ENCODE assay signal across 8 cellular contexts in genomic region chr2:112481050-112481527, GRCh38. TPM values are rescaled to one million over a fixed set of nuclear protein-coding genes. Genes with fewer than 3 reads are reported as not detected.
DNase-seq lines count a peak whose midpoint lies in the region; ATAC-seq and TF ChIP-seq lines count a peak whose summit lies in the region.

No MANE protein-coding gene starts in this region.

- no peaks in the 10 kb centered on the region for H3K9me2 ChIP-seq in OCI-LY7 (ENCODE audit: insufficient read depth, low read length)

- POLR2A ChIA-PET in OCI-LY7 (lab: Charles Lee), result interaction anchor here (0.6 to 1.1 kb wide), 3 partner anchors 10 to 156 kb away, joined by 3 to 4 read pairs (median 3); no protein-coding TSS in a partner anchor

- peak; percentile 66 for ATAC-seq in GM21381 (IDR thresholded peaks at IDR 0.05; ENCODE audit: unreplicated experiment)

- H3K4me1 Mint-ChIP-seq in Calu3 (ENCODE audit: low read depth, unreplicated experiment), result peaks cover 23% of the 10 kb centered on the region

- peaks cover 36% of the 10 kb centered on the region for H3K36me3 Mint-ChIP-seq in Calu3 (ENCODE audit: insufficient read depth, unreplicated experiment)

- H3K4me2 ChIP-seq in OCI-LY7 (ENCODE audit: low read length), result peak overlapping the region; percentile 96

- peaks cover 20% of the 10 kb centered on the region for H3K36me3 ChIP-seq in OCI-LY7 (ENCODE audit: insufficient read depth, low read length)
- H3K36me3 ChIP-seq in muscle layer of colon (ENCODE audit: insufficient read depth, low read length), result no peaks in the 10 kb centered on the region

- TF ChIP-seq POLR2A in erythroblast (IDR thresholded peaks at IDR 0.05; ENCODE audit: low read length), result peak; percentile 41

- peak; percentile 78 for TF ChIP-seq CTCF in Calu3 (IDR thresholded peaks at IDR 0.05; ENCODE audit: unreplicated experiment)
- TF ChIP-seq CTCF in OCI-LY7 (conservative IDR thresholded peaks at IDR 0.05; ENCODE audit: low read length), result peak; percentile 81

- peaks cover 19% of the 10 kb centered on the region for H3K4me1 ChIP-seq in OCI-LY7 (ENCODE audit: insufficient read depth, low read length, poor library complexity, severe bottlenecking)
- peaks cover 20% of the 10 kb centered on the region for H3K4me1 ChIP-seq in muscle layer of colon (ENCODE audit: insufficient read depth, low read length)

- no TSS peak for BruUV-seq in Calu3 (replicated peaks; lab: Mats Ljungman, UMichigan)
- BruUV-seq in OCI-LY7 (replicated peaks; lab: Mats Ljungman, UMichigan), result no TSS peak

- DNase-seq in Calu3, result peak; percentile 86
- DNase-seq in HUDEP-2 (lab: John Stamatoyannopoulos, UW; ENCODE audit: unreplicated experiment in 76 of 76), result peak in 74 of 76 experiments; percentile 23 to 87 (median 75)
- DNase-seq in OCI-LY7 (ENCODE audit: low spot score), result peak; percentile 87
- peak; percentile 75 for DNase-seq in activated T-cell treated with anti-CD3 and anti-CD28 coated beads for 4 hours
- peak; percentile 92 to 94 for DNase-seq in erythroblast (lab: John Stamatoyannopoulos, UW)
- DNase-seq in stimulated activated CD8-positive, alpha-beta memory T cell treated with anti-CD3 and anti-CD28 coated beads, Interleukin-4, amount 100 ng/mL, for 48 hours, result peak; percentile 87

- H3K4me3 ChIP-seq in OCI-LY7 (ENCODE audit: low read depth, low read length, poor library complexity, severe bottlenecking) (peak overlapping the region; percentile 84), muscle layer of colon (ENCODE audit: low read depth in 1 of 2, low read length in 2 of 2) (peak overlapping the region; percentile 85 to 93)

- peaks cover 5% of the 10 kb centered on the region; the same call in 1 of the 2 replicates for H4K20me1 ChIP-seq in OCI-LY7 (ENCODE audit: insufficient read depth, low read length)

- H2AFZ ChIP-seq in OCI-LY7 (ENCODE audit: low read length), result peak overlapping the region; percentile 96

- H3K27me3 ChIP-seq in muscle layer of colon (ENCODE audit: control insufficient read depth in 1 of 2, insufficient read depth in 2 of 2, low read length in 2 of 2), result no peaks in the 10 kb centered on the region

- H3K27me3 Mint-ChIP-seq in Calu3 (ENCODE audit: unreplicated experiment), result no peaks in the 10 kb centered on the region

- H3K27ac Mint-ChIP-seq in Calu3 (ENCODE audit: unreplicated experiment), result peak overlapping the region; percentile 75

- H3K9me3 ChIP-seq in OCI-LY7 (ENCODE audit: low read length) (no peaks in the 10 kb centered on the region), muscle layer of colon (ENCODE audit: low read length) (no peaks in the 10 kb centered on the region)

- H3K79me2 ChIP-seq in OCI-LY7 (ENCODE audit: insufficient read depth, low read depth, low read length), result peaks cover 28% of the 10 kb centered on the region; the same call in 1 of the 2 replicates

- peak overlapping the region; percentile 63 for H3K9ac ChIP-seq in muscle layer of colon (ENCODE audit: low read length)

- CTCF ChIA-PET in Calu3 (lab: Charles Lee) (interaction anchor here (0.9 to 1.5 kb wide), 3 partner anchors 13 to 29 kb away, joined by 3 to 4 read pairs (median 3); no protein-coding TSS in a partner anchor), OCI-LY7 (lab: Charles Lee; ENCODE audit: unreplicated experiment) (no interaction called here)

- H3K4me3 Mint-ChIP-seq in Calu3 (ENCODE audit: low read depth, unreplicated experiment), result peak overlapping the region; percentile 80

- H3K27ac ChIP-seq in OCI-LY7 (ENCODE audit: low read depth, low read length, poor library complexity, severe bottlenecking) (peak overlapping the region; percentile 89), muscle layer of colon (ENCODE audit: low read depth, low read length) (peak overlapping the region; percentile 87)

- no peaks in the 10 kb centered on the region for H3K9me3 Mint-ChIP-seq in Calu3 (ENCODE audit: low read depth, unreplicated experiment)

- intact Hi-C loops in Calu3 (cut with micrococcal nuclease; ENCODE audit: unreplicated experiment) (loop anchor here (10.0 kb wide), 1 partner anchor 104 kb away; the partner anchor contains the start of gene CHCHD5), OCI-LY7 (cut with micrococcal nuclease; ENCODE audit: unreplicated experiment) (loop anchor here (1.0 to 5.0 kb wide), 8 partner anchors 62 to 599 kb away; partner anchors contain the start of genes ANAPC1, CHCHD5, SLC20A1 and TMEM87B)

RNA-seq across cellular contexts. Expression of gene TTL, which starts 0.9 kb away (rescaled TPM):
- total RNA-seq in Calu3 (2022), result 28.3 and 31.8 TPM in 2 replicates
- 27.1 and 32.9 TPM in 2 replicates for total RNA-seq in OCI-LY7 (2014; rRNA removed; shearing (Covaris generic))
- total RNA-seq in OCI-LY7 (2022), result 45.1 and 48.7 TPM in 2 replicates

RNA-seq across cellular contexts. Expression of gene RGPD8, which starts 47.6 kb away (rescaled TPM):
- total RNA-seq in Calu3 (2022), result 2.3 and 2.4 TPM in 2 replicates
- 0.44 TPM in 1 of 2 replicates, not detected in the other for total RNA-seq in OCI-LY7 (2014; rRNA removed; shearing (Covaris generic))
- total RNA-seq in OCI-LY7 (2022), result 0.22 TPM in 1 of 2 replicates, not detected in the other

Comparison
In these comparisons a context has a peak if more than half of its experiments do, and no peak if none do; other contexts are left out.
1. Peak in every context shown above with its lines: DNase-seq, ATAC-seq, H3K4me3 ChIP-seq and H3K27ac ChIP-seq.